In genomic region chr18:79538635-79539034, GRCh38 we compare ENCODE assay signal across 19 cellular contexts.
A peak's percentile ranks its signal among the peaks of the same experiment; 100 is the strongest.
DNase-seq lines count a peak whose midpoint lies in the region; TF ChIP-seq lines count a peak whose summit lies in the region.
"Had no signal": no experiment of that assay in that cellular context is flagged by ENCODE, and none has a peak within 500 bp of the region (broad histone marks: within the 10 kb centered on the region; RNA-seq: fewer than 3 reads in every experiment).

No MANE protein-coding gene starts in this region.

- peaks cover 2 to 7% (median 5%) of the 10 kb centered on the region in 3 donors for H3K27me3 Mint-ChIP-seq in CD14-positive monocyte (ENCODE audit: low read depth in 3 of 3)
- H3K27me3 Mint-ChIP-seq: CD4-positive, alpha-beta memory T cell had no signal

- peaks cover 2 to 7% (median 6%) of the 10 kb centered on the region in 7 donors for H3K9me3 Mint-ChIP-seq in CD14-positive monocyte

- H3K4me1 ChIP-seq in Peyer's patch, result no peaks in the 10 kb centered on the region
- H3K4me1 ChIP-seq: A549; BE2C; BLaER1 treated with 17β-estradiol and CSF1 and Interleukin-3, amounts not matched to agents 10 nM and 100 nM; Caco-2 had no signal

- no peaks in the 10 kb centered on the region for H3K27me3 ChIP-seq in Peyer's patch
- H3K27me3 ChIP-seq: BLaER1 treated with 17β-estradiol and CSF1 and Interleukin-3, amounts not matched to agents 10 nM and 100 nM had no signal

- no peak overlapping the region for H3K4me3 ChIP-seq in Peyer's patch
- H3K4me3 ChIP-seq: A549; BLaER1 treated with 17β-estradiol and CSF1 and Interleukin-3, amounts not matched to agents 10 nM and 100 nM; GM23248 had no signal

- intact Hi-C loops in CD14-positive monocyte (cut with micrococcal nuclease), result loop anchor here in 1 of 2 donors (10.0 kb wide), 1 partner anchor 106 kb away; no protein-coding TSS in a partner anchor

- no peaks in the 10 kb centered on the region for H3K4me1 Mint-ChIP-seq in CD14-positive monocyte

- no peak for TF ChIP-seq CTCF in CD14-positive monocyte (IDR thresholded peaks at IDR 0.05)
- TF ChIP-seq CTCF in Peyer's patch (IDR thresholded peaks at IDR 0.05), result no peak

- no peaks in the 10 kb centered on the region for H3K36me3 ChIP-seq in Peyer's patch
- H3K36me3 ChIP-seq: BE2C had no signal

- DNase-seq in CD14-positive monocyte (ENCODE audit: low spot score) (peak; percentile 20), Peyer's patch (peak in 2 of 3 donors; percentile 7 to 39), islet precursor cell (peak; percentile 1), NOMO-1 (lab: John Stamatoyannopoulos, UW; ENCODE audit: unreplicated experiment in 2 of 2) (no peak), Kasumi-1 (lab: John Stamatoyannopoulos, UW) (no peak), NCI-H524 treated with DMSO at 0.1 percent for 48 hours (lab: John Stamatoyannopoulos, UW) (no peak)
- DNase-seq: 8988T; ACHN; AML-193; BE2C; Caco-2; CD4-positive, alpha-beta memory T cell; DMS153; DND-41; GM23248; H7; HCEC 1CT had no signal

- no peaks in the 10 kb centered on the region for H3K9me3 ChIP-seq in Peyer's patch
- H3K9me3 ChIP-seq: BE2C, Caco-2 had no signal

- no peaks in the 10 kb centered on the region for H3K36me3 Mint-ChIP-seq in CD14-positive monocyte

- H3K27ac ChIP-seq in Peyer's patch, result no peak overlapping the region
- H3K27ac ChIP-seq: A549; BLaER1 treated with 17β-estradiol and CSF1 and Interleukin-3, amounts not matched to agents 10 nM and 100 nM; GM23248 had no signal

- TF ChIP-seq POLR2A in Peyer's patch (IDR thresholded peaks at IDR 0.05), result no peak

- no peak overlapping the region for H3K4me3 Mint-ChIP-seq in CD14-positive monocyte
- H3K4me3 Mint-ChIP-seq: CD4-positive, alpha-beta memory T cell had no signal

- no peak overlapping the region for H3K27ac Mint-ChIP-seq in CD14-positive monocyte
- H3K27ac Mint-ChIP-seq: CD4-positive, alpha-beta memory T cell had no signal

Comparison
In these comparisons a context has a peak if more than half of its experiments do, and no peak if none do; other contexts are left out.
1. DNase-seq: peak in CD14-positive monocyte (single experiment), Peyer's patch (2 of 3) and islet precursor cell (single experiment); none in NOMO-1 (0 of 2), Kasumi-1 (0 of 2) and NCI-H524 treated with DMSO at 0.1 percent for 48 hours (single experiment).